In genomic region chr7:157278791-157279678, GRCh38 we compare ENCODE assay signal across 8 cellular contexts. TPM values are rescaled to one million over a fixed set of nuclear protein-coding genes. Genes with fewer than 3 reads are reported as not detected.
A peak's percentile ranks its signal among the peaks of the same experiment; 100 is the strongest.
DNase-seq lines count a peak whose midpoint lies in the region; ATAC-seq and TF ChIP-seq lines count a peak whose summit lies in the region.

No MANE protein-coding gene starts in this region.

- 21 to 41% (median 25%) methylated on average over 45 to 73 of the region's 73 CpGs for WGBS in ovary, 3 donors

- H3K36me3 ChIP-seq in ovary, result no peaks in the 10 kb centered on the region

- ATAC-seq in HG03108 (IDR thresholded peaks at IDR 0.05; ENCODE audit: unreplicated experiment), result peak; percentile 37

- POLR2A ChIA-PET in GM10248 (lab: Yijun Ruan, JAX), result no interaction called here

- CTCF ChIA-PET in GM10248 (lab: Yijun Ruan, JAX), result interaction anchor here (1.0 kb wide), 1 partner anchor 8 kb away, joined by 3 read pairs; no protein-coding TSS in a partner anchor

- H3K9me3 ChIP-seq in ovary, result no peaks in the 10 kb centered on the region

- no peak for TF ChIP-seq CTCF in GM10248 (IDR thresholded peaks at IDR 0.05; ENCODE audit: control extremely low read depth, extremely low read depth, low read depth, missing control alignments)
- no peak for TF ChIP-seq CTCF in ovary (IDR thresholded peaks at IDR 0.05)

- no peak for TF ChIP-seq POLR2A in ovary (IDR thresholded peaks at IDR 0.05)

- intact Hi-C loops in ovary (cut with DNase I), result loop anchor here in 1 of 4 donors (10.0 kb wide), 1 partner anchor 304 kb away; no protein-coding TSS in a partner anchor

- DNase-seq in GM10248 (ENCODE audit: extremely low spot score) (peak; percentile 69), epithelial cell of prostate (ENCODE audit: low read depth, low spot score) (no peak), ovary (peak in 2 of 5 donors; percentile 33 to 57), HUDEP-2 (lab: John Stamatoyannopoulos, UW; ENCODE audit: unreplicated experiment in 76 of 76) (no peak), NAMALWA (ENCODE audit: low spot score) (no peak), NOMO-1 (lab: John Stamatoyannopoulos, UW; ENCODE audit: unreplicated experiment in 2 of 2) (no peak)
- DNase-seq in activated CD4-positive, CD25-positive, alpha-beta regulatory T cell (lab: John Stamatoyannopoulos, UW), result no peak

- TF ChIP-seq EP300 in ovary (IDR thresholded peaks at IDR 0.05), result no peak

- no peaks in the 10 kb centered on the region for H3K27me3 ChIP-seq in ovary

- H3K27ac ChIP-seq in epithelial cell of prostate (peak overlapping the region; percentile 27), ovary (no peak overlapping the region)

- peak overlapping the region; percentile 40 for H3K4me3 ChIP-seq in ovary

- peaks cover 3% of the 10 kb centered on the region for H3K4me1 ChIP-seq in ovary (ENCODE audit: insufficient read depth)

RNA-seq across cellular contexts. Expression of gene DNAJB6, which starts 57.8 kb away (rescaled TPM):
- 100 to 1,000 TPM in 2 of 7 donors, 10 to 100 TPM in 5; 79.0 to 106 (median 86.7) TPM for total RNA-seq in ovary
- 100 to 1,000 TPM; 106 to 154 TPM for polyA plus RNA-seq in ovary
